In the genomic region with DNA sequence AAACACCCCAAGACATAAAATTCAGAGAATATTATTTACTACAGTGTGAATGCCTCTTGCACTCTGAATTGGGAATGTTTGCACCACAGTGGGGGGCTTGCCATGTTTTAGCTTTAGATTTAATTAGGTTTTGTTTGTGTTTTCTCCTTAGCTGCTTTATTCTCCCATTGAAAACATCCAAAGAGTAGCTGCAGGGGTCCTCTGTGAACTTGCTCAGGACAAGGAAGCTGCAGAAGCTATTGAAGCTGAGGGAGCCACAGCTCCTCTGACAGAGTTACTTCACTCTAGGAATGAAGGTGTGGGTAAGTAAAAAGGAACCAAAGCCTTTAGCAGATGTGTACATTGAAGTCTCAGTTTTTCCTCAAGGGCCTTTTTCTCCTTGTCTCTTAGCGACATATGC, we compare ENCODE assay signal across 24 cellular contexts.
"Had no signal": no experiment of that assay in that cellular context is flagged by ENCODE, and none has a peak within 500 bp of the region (broad histone marks: within the 10 kb centered on the region; RNA-seq: fewer than 3 reads in every experiment).

No MANE protein-coding gene starts in this region.

- H3K79me2 ChIP-seq: parathyroid adenoma had no signal

- H3K4me1 Mint-ChIP-seq: activated B cell treated with CpG ODN at 0.5 μM for 24 hours; stimulated activated memory B cell treated with anti-CD40 and anti-IgM and Interleukin-4, amounts not matched to agents 10 μg/mL and 1 μg/mL and 100 μg/mL, for 72 hours had no signal

- H3K9ac ChIP-seq: parathyroid adenoma had no signal

- H3K27ac ChIP-seq: epithelial cell of prostate, heart left ventricle, lower lobe of right lung, neutrophil, parathyroid adenoma, testis, vagina had no signal

- H3K27me3 Mint-ChIP-seq: activated B cell treated with CpG ODN at 0.5 μM for 24 hours; activated CD4-positive, alpha-beta memory T cell treated with anti-CD3 and anti-CD28 coated beads for 36 hours; activated naive CD8-positive, alpha-beta T cell treated with anti-CD3 and anti-CD28 coated beads, Interleukin-2, amount 50 U/mL, for 24 hours; naive thymus-derived CD8-positive, alpha-beta T cell; stimulated activated memory B cell treated with anti-CD40 and anti-IgM and Interleukin-4, amounts not matched to agents 10 μg/mL and 1 μg/mL and 100 μg/mL, for 72 hours had no signal

- H3K4me1 ChIP-seq: lower lobe of right lung, testis had no signal

- ATAC-seq: activated naive CD8-positive, alpha-beta T cell treated with anti-CD3 and anti-CD28 coated beads, Interleukin-2, amount 50 U/mL, for 24 hours; heart left ventricle; left lobe of liver; lower lobe of right lung; naive thymus-derived CD8-positive, alpha-beta T cell; right cardiac atrium; stimulated activated memory B cell treated with anti-CD40 and anti-IgM and Interleukin-4, amounts not matched to agents 10 μg/mL and 1 μg/mL and 100 μg/mL, for 72 hours had no signal

- H3K27ac Mint-ChIP-seq: activated B cell treated with CpG ODN at 0.5 μM for 24 hours; activated CD4-positive, alpha-beta memory T cell treated with anti-CD3 and anti-CD28 coated beads for 36 hours; activated naive CD8-positive, alpha-beta T cell treated with anti-CD3 and anti-CD28 coated beads, Interleukin-2, amount 50 U/mL, for 24 hours; activated T-helper 1 cell treated with anti-CD3 and anti-CD28 coated beads, Interleukin-12 subunit alpha, Interleukin-12 subunit beta, Interleukin-2, Interleukin-4 antibody, amounts not matched to agents 30 ng/mL and 10 ng/mL and 1 ng/mL, durations not matched to agents 14 hours and 24 hours and 36 hours had no signal

- H3K4me3 ChIP-seq: heart left ventricle, lower lobe of right lung, testis, vagina had no signal

- H2AFZ ChIP-seq: parathyroid adenoma had no signal

- DNase-seq: activated B cell treated with CpG ODN at 0.5 μM for 24 hours; activated CD4-positive, alpha-beta memory T cell treated with anti-CD3 and anti-CD28 coated beads for 36 hours; activated CD4-positive, alpha-beta T cell treated with anti-CD3 and anti-CD28 coated beads for 4 hours; activated gamma-delta T cell; activated naive CD4-positive, alpha-beta T cell treated with anti-CD3 and anti-CD28 coated beads, Interleukin-2, amount 50 U/mL, for 16 hours; activated naive CD8-positive, alpha-beta T cell treated with anti-CD3 and anti-CD28 coated beads, Interleukin-2, amount 50 U/mL, for 24 hours; cerebellar nuclear complex; cortex of kidney; heart left ventricle; lower lobe of right lung; naive thymus-derived CD8-positive, alpha-beta T cell; right cardiac atrium; stimulated activated CD4-positive, alpha-beta T cell treated with anti-CD3 and anti-CD28 coated beads, Interleukin-1b, Interleukin-23, amount 100 ng/mL, for 48 hours; T-helper 1 cell; T-helper 9 cell; testis; trophoblast cell had no signal

- H3K4me3 Mint-ChIP-seq: activated B cell treated with CpG ODN at 0.5 μM for 24 hours; activated CD4-positive, alpha-beta memory T cell treated with anti-CD3 and anti-CD28 coated beads for 36 hours; activated naive CD8-positive, alpha-beta T cell treated with anti-CD3 and anti-CD28 coated beads, Interleukin-2, amount 50 U/mL, for 24 hours; activated T-helper 1 cell treated with anti-CD3 and anti-CD28 coated beads, Interleukin-12 subunit alpha, Interleukin-12 subunit beta, Interleukin-2, Interleukin-4 antibody, amounts not matched to agents 30 ng/mL and 10 ng/mL and 1 ng/mL, durations not matched to agents 14 hours and 24 hours and 36 hours; stimulated activated memory B cell treated with anti-CD40 and anti-IgM and Interleukin-4, amounts not matched to agents 10 μg/mL and 1 μg/mL and 100 μg/mL, for 72 hours had no signal

- H3K9me3 Mint-ChIP-seq: activated B cell treated with CpG ODN at 0.5 μM for 24 hours; activated CD4-positive, alpha-beta memory T cell treated with anti-CD3 and anti-CD28 coated beads for 36 hours; activated naive CD8-positive, alpha-beta T cell treated with anti-CD3 and anti-CD28 coated beads, Interleukin-2, amount 50 U/mL, for 24 hours; activated T-helper 1 cell treated with anti-CD3 and anti-CD28 coated beads, Interleukin-12 subunit alpha, Interleukin-12 subunit beta, Interleukin-2, Interleukin-4 antibody, amounts not matched to agents 30 ng/mL and 10 ng/mL and 1 ng/mL, durations not matched to agents 14 hours and 24 hours and 36 hours; naive thymus-derived CD8-positive, alpha-beta T cell; stimulated activated memory B cell treated with anti-CD40 and anti-IgM and Interleukin-4, amounts not matched to agents 10 μg/mL and 1 μg/mL and 100 μg/mL, for 72 hours had no signal

- H3K27me3 ChIP-seq: heart left ventricle, neutrophil, testis, vagina had no signal

- H3K9me3 ChIP-seq: heart left ventricle, lower lobe of right lung, neutrophil, testis, vagina had no signal
